ENCODE assay signal across 1 cellular context in the genomic region with DNA sequence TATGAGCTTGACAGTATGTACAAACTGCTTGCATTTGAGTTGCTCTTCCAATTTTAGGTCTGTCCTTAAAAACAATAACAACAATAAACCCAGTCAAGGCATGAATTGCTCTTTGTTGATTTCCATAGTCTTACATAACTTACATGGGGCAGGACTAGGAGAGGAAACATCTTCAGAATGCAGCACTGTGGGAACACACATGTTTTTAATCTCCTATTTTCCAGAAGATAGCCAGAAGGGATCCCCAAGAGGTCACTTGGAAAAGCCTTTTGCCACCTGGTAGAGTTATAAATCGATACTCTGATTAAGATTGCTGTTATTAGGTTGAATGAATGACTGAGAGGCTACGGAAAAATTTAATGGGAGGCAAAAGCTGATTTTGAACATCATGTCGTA.
TF ChIP-seq lines count a peak whose summit lies in the region.

No MANE protein-coding gene starts in this region.

TF ChIP-seq in IMR-90, 13 proteins besides CTCF, POLR2A, EP300 and RAD21 (continued from another document):
- TF ChIP-seq, protein P1, sequence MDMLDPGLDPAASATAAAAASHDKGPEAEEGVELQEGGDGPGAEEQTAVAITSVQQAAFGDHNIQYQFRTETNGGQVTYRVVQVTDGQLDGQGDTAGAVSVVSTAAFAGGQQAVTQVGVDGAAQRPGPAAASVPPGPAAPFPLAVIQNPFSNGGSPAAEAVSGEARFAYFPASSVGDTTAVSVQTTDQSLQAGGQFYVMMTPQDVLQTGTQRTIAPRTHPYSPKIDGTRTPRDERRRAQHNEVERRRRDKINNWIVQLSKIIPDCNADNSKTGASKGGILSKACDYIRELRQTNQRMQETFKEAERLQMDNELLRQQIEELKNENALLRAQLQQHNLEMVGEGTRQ (IDR thresholded peaks at IDR 0.05; ENCODE audit: low read depth, low read length): no peak
- TF ChIP-seq MAZ (IDR thresholded peaks at IDR 0.05; ENCODE audit: borderline replicate concordance, low read depth, low read length) (no peak), CEBPB (IDR thresholded peaks at IDR 0.05; ENCODE audit: low read depth, low read length) (no peak), CHD1 (IDR thresholded peaks at IDR 0.05; ENCODE audit: low read depth, low read length) (no peak), RFX5 (IDR thresholded peaks at IDR 0.05; ENCODE audit: low read depth, low read length) (no peak), FOS (IDR thresholded peaks at IDR 0.05; ENCODE audit: low read depth, low read length) (no peak), BHLHE40 (IDR thresholded peaks at IDR 0.05; ENCODE audit: low read depth, low read length) (no peak), NFE2L2 (IDR thresholded peaks at IDR 0.05; ENCODE audit: low read depth, low read length) (no peak), MXI1 (IDR thresholded peaks at IDR 0.05; ENCODE audit: borderline replicate concordance, low read depth, low read length) (no peak), RCOR1 (IDR thresholded peaks at IDR 0.05; ENCODE audit: insufficient replicate concordance, low read length) (no peak), MAFK (IDR thresholded peaks at IDR 0.05; ENCODE audit: low read depth, low read length) (no peak)
- TF ChIP-seq, protein P2, sequence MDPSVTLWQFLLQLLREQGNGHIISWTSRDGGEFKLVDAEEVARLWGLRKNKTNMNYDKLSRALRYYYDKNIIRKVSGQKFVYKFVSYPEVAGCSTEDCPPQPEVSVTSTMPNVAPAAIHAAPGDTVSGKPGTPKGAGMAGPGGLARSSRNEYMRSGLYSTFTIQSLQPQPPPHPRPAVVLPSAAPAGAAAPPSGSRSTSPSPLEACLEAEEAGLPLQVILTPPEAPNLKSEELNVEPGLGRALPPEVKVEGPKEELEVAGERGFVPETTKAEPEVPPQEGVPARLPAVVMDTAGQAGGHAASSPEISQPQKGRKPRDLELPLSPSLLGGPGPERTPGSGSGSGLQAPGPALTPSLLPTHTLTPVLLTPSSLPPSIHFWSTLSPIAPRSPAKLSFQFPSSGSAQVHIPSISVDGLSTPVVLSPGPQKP (IDR thresholded peaks at IDR 0.05; ENCODE audit: borderline replicate concordance, low read depth, low read length): no peak
